Comparison of ENCODE assay signal across 8 cellular contexts in genomic region chr2:239934571-239935171, GRCh38.
DNase-seq lines count a peak whose midpoint lies in the region; ATAC-seq and TF ChIP-seq lines count a peak whose summit lies in the region.

No MANE protein-coding gene starts in this region.

- H3K23ac ChIP-seq in H9 (ENCODE audit: insufficient read length, low read depth, low read length), result no peak overlapping the region

- H4K5ac ChIP-seq in H9 (ENCODE audit: insufficient read length, low read depth, low read length), result no peak overlapping the region

- H2AK5ac ChIP-seq in H9 (ENCODE audit: insufficient read length, low read length), result no peak overlapping the region

- no peak overlapping the region for H4K8ac ChIP-seq in H9 (replicated peaks; ENCODE audit: insufficient read length, low read depth, low read length)

- intact Hi-C loops in Panc1 (cut with micrococcal nuclease; ENCODE audit: unreplicated experiment), result no loop called here
- intact Hi-C loops in activated T-helper 2 cell treated with anti-CD3 and anti-CD28 coated beads, Interferon-gamma antibody, Interleukin-2, Interleukin-4, amounts not matched to agents 10 μg/mL and 5 μg/mL and 100 μg/mL, durations not matched to agents 14 hours and 24 hours and 36 hours (cut with micrococcal nuclease), result loop anchor here (1.0 kb wide), 2 partner anchors 57 to 209 kb away; no protein-coding TSS in a partner anchor
- intact Hi-C loops in ovary (cut with DNase I), result loop anchor here in 1 of 4 donors (10.0 kb wide), 1 partner anchor 60 kb away; no protein-coding TSS in a partner anchor

- peak; percentile 48 for DNase-seq in AG08395 (ENCODE audit: low spot score)
- DNase-seq in H9, result peak; percentile 70
- no peak for DNase-seq in Panc1 (ENCODE audit: low read depth, low spot score)
- peak; percentile 47 for DNase-seq in activated T-helper 2 cell treated with anti-CD3 and anti-CD28 coated beads, Interferon-gamma antibody, Interleukin-2, Interleukin-4, amounts not matched to agents 10 μg/mL and 5 μg/mL and 100 μg/mL, durations not matched to agents 14 hours and 24 hours and 36 hours (ENCODE audit: low spot score)
- DNase-seq in germinal center (ENCODE audit: low spot score), result peak; percentile 54
- DNase-seq in ovary, result peak in 3 of 5 donors; percentile 13 to 44 (median 23)
- DNase-seq in NK-92 treated with Interleukin-12 subunit alpha and Interleukin-12 subunit beta, amount 100 ng/mL, for 24 hours (lab: John Stamatoyannopoulos, UW), result no peak
- no peak for DNase-seq in D341Med (ENCODE audit: low spot score)

- H4K20me1 ChIP-seq in H9 (ENCODE audit: control insufficient read depth, insufficient read depth, insufficient read length), result no peaks in the 10 kb centered on the region

- H3K18ac ChIP-seq in H9 (ENCODE audit: insufficient read length, low read depth, low read length), result no peak overlapping the region

- CTCF ChIA-PET in Panc1 (lab: Charles Lee), result interaction anchor here (0.6 to 0.7 kb wide), 2 partner anchors 11 to 500 kb away, joined by 3 to 4 read pairs; no protein-coding TSS in a partner anchor

- H2BK5ac ChIP-seq in H9 (ENCODE audit: insufficient read length, low read length), result no peak overlapping the region

- H3K9me3 Mint-ChIP-seq in H9, result no peaks in the 10 kb centered on the region; a peak in 1 of 5 replicates
- no peaks in the 10 kb centered on the region for H3K9me3 Mint-ChIP-seq in activated T-helper 2 cell treated with anti-CD3 and anti-CD28 coated beads, Interferon-gamma antibody, Interleukin-2, Interleukin-4, amounts not matched to agents 10 μg/mL and 5 μg/mL and 100 μg/mL, durations not matched to agents 14 hours and 24 hours and 36 hours

- no peak overlapping the region for H3K9ac ChIP-seq in H9 (ENCODE audit: extremely low read depth, insufficient read length, low read length)

- H3K4me3 ChIP-seq in Panc1 (ENCODE audit: low read depth in 2 of 2, low read length in 2 of 2), result no peak overlapping the region
- H3K4me3 ChIP-seq in ovary, result no peak overlapping the region

- TF ChIP-seq CTCF in H9 (conservative IDR thresholded peaks at IDR 0.05) (peak; percentile 89), Panc1 (IDR thresholded peaks at IDR 0.05) (peak; percentile 88), ovary (IDR thresholded peaks at IDR 0.05) (peak in 1 of 3 donors; percentile 27)

- H2BK12ac ChIP-seq in H9 (ENCODE audit: insufficient read length, low read depth, low read length), result no peak overlapping the region

- H3K4me2 ChIP-seq in H9 (ENCODE audit: insufficient read depth, insufficient read length, low read length), result no peak overlapping the region

- no peak overlapping the region for H4K91ac ChIP-seq in H9 (ENCODE audit: insufficient read length, low read depth, low read length)

- H3K27ac ChIP-seq in H9 (ENCODE audit: insufficient read length, low read depth, low read length) (no peak overlapping the region), Panc1 (ENCODE audit: low read length) (no peak overlapping the region), ovary (no peak overlapping the region)

- no peak overlapping the region for H3T11ph ChIP-seq in H9 (ENCODE audit: low read length)

- peaks cover 17% of the 10 kb centered on the region for H3K27me3 Mint-ChIP-seq in H9 (ENCODE audit: low read depth)
- no peaks in the 10 kb centered on the region for H3K27me3 Mint-ChIP-seq in activated T-helper 2 cell treated with anti-CD3 and anti-CD28 coated beads, Interferon-gamma antibody, Interleukin-2, Interleukin-4, amounts not matched to agents 10 μg/mL and 5 μg/mL and 100 μg/mL, durations not matched to agents 14 hours and 24 hours and 36 hours (ENCODE audit: low read depth)

- no peak overlapping the region for H3K4ac ChIP-seq in H9 (ENCODE audit: low read depth, low read length)

- no peak overlapping the region for H3K56ac ChIP-seq in H9 (ENCODE audit: insufficient read length, low read depth, low read length)

- H3K9me3 ChIP-seq in H9 (ENCODE audit: control insufficient read depth, low read depth, low read length), result no peaks in the 10 kb centered on the region
- no peaks in the 10 kb centered on the region for H3K9me3 ChIP-seq in Panc1 (ENCODE audit: control insufficient read depth, insufficient read depth, low read depth, low read length)
- H3K9me3 ChIP-seq in ovary, result no peaks in the 10 kb centered on the region

- TF ChIP-seq POLR2A in ovary (IDR thresholded peaks at IDR 0.05), result no peak

- no peak overlapping the region for H3K14ac ChIP-seq in H9 (ENCODE audit: insufficient read depth, low read length)

- no peak overlapping the region for H2AFZ ChIP-seq in H9 (ENCODE audit: low read length)

- H2BK20ac ChIP-seq in H9 (ENCODE audit: low read depth, low read length, poor library complexity, severe bottlenecking), result no peak overlapping the region

- no peaks in the 10 kb centered on the region for H3K27me3 ChIP-seq in H9 (ENCODE audit: insufficient read depth, low read length)
- H3K27me3 ChIP-seq in Panc1 (ENCODE audit: control insufficient read depth, insufficient read depth, low read length), result no peaks in the 10 kb centered on the region
- no peaks in the 10 kb centered on the region for H3K27me3 ChIP-seq in ovary

- H2BK120ac ChIP-seq in H9 (ENCODE audit: low read depth, low read length, poor library complexity, severe bottlenecking), result no peak overlapping the region

- H3K27ac Mint-ChIP-seq in H9, result no peak overlapping the region
- H3K27ac Mint-ChIP-seq in activated T-helper 2 cell treated with anti-CD3 and anti-CD28 coated beads, Interferon-gamma antibody, Interleukin-2, Interleukin-4, amounts not matched to agents 10 μg/mL and 5 μg/mL and 100 μg/mL, durations not matched to agents 14 hours and 24 hours and 36 hours, result no peak overlapping the region

- no peak overlapping the region for H2BK15ac ChIP-seq in H9 (ENCODE audit: low read depth, low read length)

- H3K4me1 Mint-ChIP-seq in H9, result peaks cover 2 to 5% of the 10 kb centered on the region in 2 experiments; a peak in 3 of 4 replicates
- H3K4me1 Mint-ChIP-seq in activated T-helper 2 cell treated with anti-CD3 and anti-CD28 coated beads, Interferon-gamma antibody, Interleukin-2, Interleukin-4, amounts not matched to agents 10 μg/mL and 5 μg/mL and 100 μg/mL, durations not matched to agents 14 hours and 24 hours and 36 hours (ENCODE audit: low read depth), result peaks cover 4% of the 10 kb centered on the region

- POLR2A ChIA-PET in Panc1 (lab: Charles Lee), result no interaction called here

- ATAC-seq in Panc1, result peak; percentile 78

- no peaks in the 10 kb centered on the region; a peak in 1 of 7 replicates for H3K36me3 Mint-ChIP-seq in H9 (ENCODE audit: insufficient read depth in 1 of 3, low read depth in 3 of 3)
- H3K36me3 Mint-ChIP-seq in activated T-helper 2 cell treated with anti-CD3 and anti-CD28 coated beads, Interferon-gamma antibody, Interleukin-2, Interleukin-4, amounts not matched to agents 10 μg/mL and 5 μg/mL and 100 μg/mL, durations not matched to agents 14 hours and 24 hours and 36 hours (ENCODE audit: low read depth), result no peaks in the 10 kb centered on the region

- no TSS peak for BruUV-seq in Panc1 (replicated peaks; lab: Mats Ljungman, UMichigan)

- no peak for TF ChIP-seq EP300 in ovary (IDR thresholded peaks at IDR 0.05)

- no CpG with 5 or more reads among the region's 19 CpGs for WGBS in H9 (ENCODE audit: extremely low coverage, insufficient read length, low lambda C conversion rate)
- 30 to 40% (median 37%) methylated on average over 19 of the region's 19 CpGs for WGBS in ovary, 3 donors

- H3K4me1 ChIP-seq in H9 (ENCODE audit: insufficient read depth, low read length), result no peaks in the 10 kb centered on the region
- H3K4me1 ChIP-seq in Panc1 (ENCODE audit: control insufficient read depth, insufficient read depth, low read length), result no peaks in the 10 kb centered on the region
- H3K4me1 ChIP-seq in ovary (ENCODE audit: insufficient read depth), result no peaks in the 10 kb centered on the region

- H3K4me3 Mint-ChIP-seq in H9, result no peak overlapping the region; a peak in 1 of 5 replicates
- H3K4me3 Mint-ChIP-seq in activated T-helper 2 cell treated with anti-CD3 and anti-CD28 coated beads, Interferon-gamma antibody, Interleukin-2, Interleukin-4, amounts not matched to agents 10 μg/mL and 5 μg/mL and 100 μg/mL, durations not matched to agents 14 hours and 24 hours and 36 hours (ENCODE audit: low read depth), result no peak overlapping the region

- H3K36me3 ChIP-seq in Panc1 (ENCODE audit: control insufficient read depth, insufficient read depth, low read length), result no peaks in the 10 kb centered on the region
- no peaks in the 10 kb centered on the region for H3K36me3 ChIP-seq in ovary

- no peaks in the 10 kb centered on the region for H3K23me2 ChIP-seq in H9 (ENCODE audit: insufficient read length, low read depth, low read length, poor library complexity, severe bottlenecking)

- H3K79me1 ChIP-seq in H9 (ENCODE audit: insufficient read depth, low read depth, low read length, poor library complexity, severe bottlenecking), result no peaks in the 10 kb centered on the region

- H3K79me2 ChIP-seq in H9 (ENCODE audit: insufficient read depth, low read length), result no peaks in the 10 kb centered on the region

- in situ Hi-C loops in Panc1 (cut with HindIII; ENCODE audit: low pct_unique_long_range_greater_than_20kb, low sequenced_read_pairs), result no loop called here

Comparison
In these comparisons a context has a peak if more than half of its experiments do, and no peak if none do; other contexts are left out.
1. DNase-seq: peak in AG08395 (single experiment), H9 (single experiment), activated T-helper 2 cell treated with anti-CD3 and anti-CD28 coated beads, Interferon-gamma antibody, Interleukin-2, Interleukin-4, amounts not matched to agents 10 μg/mL and 5 μg/mL and 100 μg/mL, durations not matched to agents 14 hours and 24 hours and 36 hours (single experiment), germinal center (single experiment) and ovary (3 of 5); none in Panc1 (single experiment), NK-92 treated with Interleukin-12 subunit alpha and Interleukin-12 subunit beta, amount 100 ng/mL, for 24 hours (single experiment) and D341Med (single experiment).